32 cellular contexts compared by ENCODE assay signal in the genomic region with DNA sequence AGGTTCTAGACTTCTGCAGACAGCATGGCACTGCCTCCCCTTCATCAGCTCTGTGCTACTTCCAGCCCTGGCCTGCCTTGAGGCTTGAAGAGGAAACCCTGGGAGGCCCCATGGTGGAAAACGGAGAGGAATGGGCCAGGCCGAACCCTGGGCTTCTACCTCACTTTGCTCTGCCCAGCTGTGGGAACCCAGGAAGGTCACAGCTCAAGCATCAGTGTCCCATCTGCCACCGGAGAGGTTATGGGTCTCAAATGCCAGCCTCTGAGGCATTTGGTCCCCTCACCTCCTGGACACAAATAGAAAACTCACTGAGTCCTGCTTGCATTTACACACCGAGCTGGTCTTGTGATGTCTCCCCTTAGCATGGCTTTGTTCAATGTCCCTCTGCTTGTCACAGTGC.
"Had no signal": no experiment of that assay in that cellular context is flagged by ENCODE, and none has a peak within 500 bp of the region (broad histone marks: within the 10 kb centered on the region; RNA-seq: fewer than 3 reads in every experiment).

No MANE protein-coding gene starts in this region.

- H3K4me3 ChIP-seq: esophagus muscularis mucosa, gastroesophageal sphincter had no signal

- ATAC-seq: activated CD4-positive, CD25-positive, alpha-beta regulatory T cell treated with anti-CD3 and anti-CD28 coated beads, Interleukin-2, amount 50 U/mL, for 24 hours; activated CD8-positive, alpha-beta T cell treated with anti-CD3 and anti-CD28 coated beads for 36 hours; activated T-cell treated with anti-CD3 and anti-CD28 coated beads, Interleukin-2, amount 50 U/mL, for 4 hours; activated T-helper 17 cell treated with anti-CD3 and anti-CD28 coated beads, Interleukin-2, amount 50 U/mL, for 72 hours; effector memory CD8-positive, alpha-beta T cell; foreskin keratinocyte; gastroesophageal sphincter; T-cell had no signal

- H3K36me3 ChIP-seq: esophagus muscularis mucosa, gastroesophageal sphincter, WERI-Rb-1 had no signal

- H3K27me3 ChIP-seq: esophagus muscularis mucosa, gastroesophageal sphincter had no signal

- DNase-seq: activated B cell treated with CpG ODN at 0.5 μM for 24 hours; activated CD4-positive, alpha-beta T cell treated with anti-CD3 and anti-CD28 coated beads for 48 hours; activated CD4-positive, alpha-beta T cell treated with anti-CD3 and anti-CD28 coated beads, Interleukin-2, amount 50 U/mL, for 1 hour; activated CD4-positive, alpha-beta T cell treated with anti-CD3 and anti-CD28 coated beads, Interleukin-2, amount 50 U/mL, for 48 hours; activated CD8-positive, alpha-beta memory T cell treated with anti-CD3 and anti-CD28 coated beads for 24 hours; activated CD8-positive, alpha-beta T cell treated with anti-CD3 and anti-CD28 coated beads for 36 hours; activated effector memory CD4-positive, alpha-beta T cell treated with Interleukin-2 at 50 U/mL for 16 hours; activated gamma-delta T cell treated with Interleukin-2 at 50 U/mL for 16 hours; activated naive CD4-positive, alpha-beta T cell treated with anti-CD3 and anti-CD28 coated beads, Interleukin-2, amount 50 U/mL, for 16 hours; activated naive CD4-positive, alpha-beta T cell treated with Interleukin-2 at 50 U/mL for 16 hours; activated T-cell treated with anti-CD3 and anti-CD28 coated beads, Interleukin-2, amount 50 U/mL, for 4 hours; amniotic stem cell; anterior cingulate cortex; caudate nucleus; cortex of kidney; dermis blood vessel endothelial cell; effector CD4-positive, alpha-beta T cell; effector memory CD8-positive, alpha-beta T cell; erythroblast; foreskin keratinocyte; T-cell; T1000; WERI-Rb-1 had no signal

- H3K4me3 Mint-ChIP-seq: activated B cell treated with CpG ODN at 0.5 μM for 24 hours; activated CD8-positive, alpha-beta T cell treated with anti-CD3 and anti-CD28 coated beads for 36 hours; activated naive CD8-positive, alpha-beta T cell; activated T-cell treated with anti-CD3 and anti-CD28 coated beads, Interleukin-2, amount 50 U/mL, for 4 hours; activated T-helper 17 cell treated with anti-CD3 and anti-CD28 coated beads, Interleukin-2, amount 50 U/mL, for 72 hours; effector memory CD8-positive, alpha-beta T cell; T-cell; T-helper 1 cell treated with Interleukin-12 subunit alpha and Interleukin-12 subunit beta and Interleukin-4 antibody, amounts not matched to agents 30 μg/mL and 1 μg/mL, for 36 hours; T-helper 2 cell treated with Interferon-gamma antibody and Interleukin-4, amounts not matched to agents 5 μg/mL and 100 μg/mL, for 36 hours had no signal

- H3K36me3 Mint-ChIP-seq: activated naive CD8-positive, alpha-beta T cell; T-cell had no signal

- H3K9me3 Mint-ChIP-seq: activated B cell treated with CpG ODN at 0.5 μM for 24 hours; activated CD8-positive, alpha-beta T cell treated with anti-CD3 and anti-CD28 coated beads for 36 hours; activated T-cell treated with anti-CD3 and anti-CD28 coated beads, Interleukin-2, amount 50 U/mL, for 4 hours; activated T-helper 17 cell treated with anti-CD3 and anti-CD28 coated beads, Interleukin-2, amount 50 U/mL, for 72 hours; effector memory CD8-positive, alpha-beta T cell; T-cell; T-helper 1 cell treated with Interleukin-12 subunit alpha and Interleukin-12 subunit beta and Interleukin-4 antibody, amounts not matched to agents 30 μg/mL and 1 μg/mL, for 36 hours; T-helper 2 cell treated with Interferon-gamma antibody and Interleukin-4, amounts not matched to agents 5 μg/mL and 100 μg/mL, for 36 hours had no signal

- H3K4me1 ChIP-seq: foreskin keratinocyte had no signal

- FAIRE-seq: astrocyte, colon had no signal

- H3K27ac ChIP-seq: esophagus muscularis mucosa, foreskin keratinocyte, WERI-Rb-1 had no signal

- H3K4me1 Mint-ChIP-seq: activated B cell treated with CpG ODN at 0.5 μM for 24 hours; activated T-helper 17 cell treated with anti-CD3 and anti-CD28 coated beads, Interleukin-2, amount 50 U/mL, for 72 hours; T-cell had no signal

- H3K9me3 ChIP-seq: esophagus muscularis mucosa, gastroesophageal sphincter had no signal

- H3K27ac Mint-ChIP-seq: activated B cell treated with CpG ODN at 0.5 μM for 24 hours; activated CD8-positive, alpha-beta T cell treated with anti-CD3 and anti-CD28 coated beads for 36 hours; activated naive CD8-positive, alpha-beta T cell; activated T-helper 17 cell treated with anti-CD3 and anti-CD28 coated beads, Interleukin-2, amount 50 U/mL, for 72 hours; effector memory CD8-positive, alpha-beta T cell; T-cell; T-helper 1 cell treated with Interleukin-12 subunit alpha and Interleukin-12 subunit beta and Interleukin-4 antibody, amounts not matched to agents 30 μg/mL and 1 μg/mL, for 36 hours; T-helper 2 cell treated with Interferon-gamma antibody and Interleukin-4, amounts not matched to agents 5 μg/mL and 100 μg/mL, for 36 hours had no signal
